In genomic region chr11:11843642-11844041, GRCh38 we compare ENCODE assay signal across 9 cellular contexts. TPM values are rescaled to one million over a fixed set of nuclear protein-coding genes. Genes with fewer than 3 reads are reported as not detected.
DNase-seq lines count a peak whose midpoint lies in the region; ATAC-seq, FAIRE-seq and TF ChIP-seq lines count a peak whose summit lies in the region.
"Had no signal": no experiment of that assay in that cellular context is flagged by ENCODE, and none has a peak within 500 bp of the region (broad histone marks: within the 10 kb centered on the region; RNA-seq: fewer than 3 reads in every experiment).

No MANE protein-coding gene starts in this region.

- TF ChIP-seq POLR2A in adrenal gland (IDR thresholded peaks at IDR 0.05) (no peak), testis (IDR thresholded peaks at IDR 0.05) (no peak)

- peak overlapping the region; percentile 82 to 94 for H3K9ac ChIP-seq in kidney (ENCODE audit: low read length in 2 of 2)

- H3K4me3 ChIP-seq in HEK293 (ENCODE audit: low read depth, low read length) (peak overlapping the region; percentile 90), adrenal gland (peak overlapping the region in 1 of 4 donors; percentile 80), kidney (ENCODE audit: low read length in 2 of 2) (peak overlapping the region; percentile 75 to 86), testis (peak overlapping the region; percentile 83 to 89)

- H3K27ac ChIP-seq in HEK293 (ENCODE audit: extremely low read depth, low read depth, low read length) (no peak overlapping the region), adrenal gland (peak overlapping the region in 4 of 5 donors; percentile 4 to 99 (median 60)), kidney (ENCODE audit: low read depth in 2 of 2, low read length in 2 of 2) (peak overlapping the region in 1 of 2 donors; percentile 68), testis (peak overlapping the region; percentile 98 to 100)

- H3K9me3 ChIP-seq in HEK293 (ENCODE audit: control insufficient read depth, insufficient read depth, low read depth, low read length) (no peaks in the 10 kb centered on the region), adrenal gland (replicated peaks in 1 of 3) (no peaks in the 10 kb centered on the region), kidney (ENCODE audit: control insufficient read depth in 1 of 2, low read length in 2 of 2) (no peaks in the 10 kb centered on the region), testis (no peaks in the 10 kb centered on the region)

- ATAC-seq in HG02623 (IDR thresholded peaks at IDR 0.05; ENCODE audit: unreplicated experiment) (no peak), GM18861 (IDR thresholded peaks at IDR 0.05; ENCODE audit: unreplicated experiment) (no peak)

- POLR2A ChIA-PET in HEK293 (lab: Yijun Ruan, JAX), result interaction anchor here (1.3 to 1.5 kb wide), 2 partner anchors 11 to 33 kb away, joined by 3 to 4 read pairs; no protein-coding TSS in a partner anchor

- H3K36me3 ChIP-seq in HEK293 (ENCODE audit: control insufficient read depth in 2 of 2, insufficient read depth in 1 of 2, low read length in 2 of 2), result no peaks in the 10 kb centered on the region
- H3K36me3 ChIP-seq in adrenal gland (replicated peaks in 1 of 2), result no peaks in the 10 kb centered on the region
- no peaks in the 10 kb centered on the region for H3K36me3 ChIP-seq in kidney (ENCODE audit: control insufficient read depth in 1 of 2, insufficient read depth in 2 of 2, low read length in 2 of 2)
- H3K36me3 ChIP-seq in testis (ENCODE audit: low read depth, missing control alignments), result no peaks in the 10 kb centered on the region

- DNase-seq in adrenal gland, result no peak
- DNase-seq in kidney, result no peak
- DNase-seq in testis, result no peak
- no peak for DNase-seq in NCI-H146 (lab: John Stamatoyannopoulos, UW)
- DNase-seq in GM20000 (ENCODE audit: low spot score), result no peak
- DNase-seq: NCI-H1048 had no signal

- intact Hi-C loops in adrenal gland (cut with DNase I), result no loop called here
- intact Hi-C loops in kidney (cut with DNase I), result no loop called here
- intact Hi-C loops in testis (cut with DNase I; ENCODE audit: low total_unique reads), result no loop called here

- TF ChIP-seq CTCF in HEK293 (tag by site-specific recombination; IDR thresholded peaks at IDR 0.05) (no peak), adrenal gland (IDR thresholded peaks at IDR 0.05) (no peak), kidney (IDR thresholded peaks at IDR 0.05; ENCODE audit: borderline replicate concordance, extremely low read depth, insufficient read depth) (no peak), testis (IDR thresholded peaks at IDR 0.05) (no peak), GM20000 (IDR thresholded peaks at IDR 0.05; ENCODE audit: extremely low read depth, missing control alignments) (no peak)

- H3K27me3 ChIP-seq in adrenal gland, result no peaks in the 10 kb centered on the region
- no peaks in the 10 kb centered on the region for H3K27me3 ChIP-seq in testis

- no peak for FAIRE-seq in kidney (lab: Jason Lieb, UNC)

- 0 to 6% (median 3%) methylated on average over 2 of the region's 2 CpGs for WGBS in adrenal gland, 4 donors
- WGBS in testis, 2 donors, result 4 to 7% methylated on average over 2 of the region's 2 CpGs

- no peaks in the 10 kb centered on the region for H3K4me1 ChIP-seq in HEK293 (ENCODE audit: control insufficient read depth, insufficient read depth, low read length)
- peaks cover 32 to 58% of the 10 kb centered on the region in 2 donors for H3K4me1 ChIP-seq in adrenal gland (replicated peaks in 1 of 2)
- peaks cover 14% of the 10 kb centered on the region in 2 donors for H3K4me1 ChIP-seq in kidney (ENCODE audit: control insufficient read depth in 1 of 2, insufficient read depth in 1 of 2, low read depth in 1 of 2, low read length in 2 of 2)
- peaks cover 35% of the 10 kb centered on the region for H3K4me1 ChIP-seq in testis

- CTCF ChIA-PET in HEK293 (lab: Yijun Ruan, JAX), result interaction anchor here (0.7 to 1.2 kb wide), 4 partner anchors 17 to 1426 kb away, joined by 3 to 5 read pairs (median 4); no protein-coding TSS in a partner anchor

TF ChIP-seq in HEK293, 187 proteins besides CTCF, POLR2A, EP300 and RAD21:
- TF ChIP-seq ZNF10 (tag by site-specific recombination; IDR thresholded peaks at IDR 0.05) (no peak), ZNF146 (tag by site-specific recombination; IDR thresholded peaks at IDR 0.05) (no peak), ZNF398 (tag by site-specific recombination; IDR thresholded peaks at IDR 0.05) (no peak), ZNF2 (tag by site-specific recombination; IDR thresholded peaks at IDR 0.05) (no peak), ZNF629 (tag by site-specific recombination; IDR thresholded peaks at IDR 0.05) (no peak), ZNF121 (tag by site-specific recombination; IDR thresholded peaks at IDR 0.05) (no peak), ZNF837 (tag by site-specific recombination; IDR thresholded peaks at IDR 0.05) (no peak), ZBTB48 (tag by site-specific recombination; IDR thresholded peaks at IDR 0.05) (no peak), ZNF623 (tag by site-specific recombination; IDR thresholded peaks at IDR 0.05) (no peak), GLI2 (tag by site-specific recombination; IDR thresholded peaks at IDR 0.05; ENCODE audit: borderline replicate concordance, low read depth) (no peak), ZNF404 (tag by site-specific recombination; IDR thresholded peaks at IDR 0.05) (no peak), ZNF704 (tag by site-specific recombination; IDR thresholded peaks at IDR 0.05) (no peak), ZNF473 (tag by site-specific recombination; IDR thresholded peaks at IDR 0.05) (no peak), ZNF239 (tag by site-specific recombination; IDR thresholded peaks at IDR 0.05) (no peak), ZNF138 (tag by site-specific recombination; IDR thresholded peaks at IDR 0.05; ENCODE audit: borderline replicate concordance) (no peak)
TF ChIP-seq in HEK293: peak in this region for 0.

RNA-seq across cellular contexts. Expression of gene USP47, which starts 1.9 kb away (rescaled TPM):
- total RNA-seq in adrenal gland, result 10 to 100 TPM; 37.3 to 54.6 (median 43.0) TPM
- 10 to 100 TPM; 36.9 to 56.5 (median 39.4) TPM for polyA plus RNA-seq in adrenal gland
- total RNA-seq in kidney, result 43.3 TPM
- polyA plus RNA-seq in kidney (ENCODE audit: insufficient read depth, low read depth, low replicate concordance), result 16.3 TPM
- total RNA-seq in testis, result 100 to 1,000 TPM; 102 to 111 TPM
- 35.1 TPM for polyA plus RNA-seq in testis (ENCODE audit: insufficient read depth, low read depth, low replicate concordance)
